8 cellular contexts compared by ENCODE assay signal in genomic region chr2:217685255-217685605, GRCh38.
DNase-seq lines count a peak whose midpoint lies in the region; ATAC-seq, FAIRE-seq and TF ChIP-seq lines count a peak whose summit lies in the region.
"Had no signal": no experiment of that assay in that cellular context is flagged by ENCODE, and none has a peak within 500 bp of the region (broad histone marks: within the 10 kb centered on the region; RNA-seq: fewer than 3 reads in every experiment).

No MANE protein-coding gene starts in this region.

- POLR2A ChIA-PET in IMR-90 (lab: Charles Lee; ENCODE audit: unreplicated experiment) = no interaction called here

- H3K27ac ChIP-seq in IMR-90 (ENCODE audit: insufficient read depth, low read length) (peak overlapping the region; percentile 62; the same call in 1 of the 2 replicates), adrenal gland (peak overlapping the region in 1 of 5 donors; percentile 55), hepatocyte (peak overlapping the region; percentile 86), transverse colon (peak overlapping the region; percentile 42 to 70 (median 64))

- H3K56ac ChIP-seq in IMR-90 (ENCODE audit: extremely low read depth, insufficient read depth, low read length) = no peak overlapping the region

- intact Hi-C loops in IMR-90 (cut with micrococcal nuclease) (no loop called here), adrenal gland (cut with DNase I) (no loop called here), transverse colon (cut with DNase I; ENCODE audit: low total_unique reads) (no loop called here)

- H3K79me1 ChIP-seq in IMR-90 (ENCODE audit: low read depth in 1 of 2, low read length in 2 of 2) = no peaks in the 10 kb centered on the region

- no peak for FAIRE-seq in GM12891 (lab: Jason Lieb, UNC)

- peak overlapping the region; percentile 70 for H2BK20ac ChIP-seq in IMR-90 (ENCODE audit: low read depth, low read length)

- H3K18ac ChIP-seq in IMR-90 (ENCODE audit: low read depth, low read length) = peak overlapping the region; percentile 25

- DNase-seq in IMR-90 (peak; percentile 95), adrenal gland (peak in 6 of 7 donors; percentile 30 to 73 (median 36)), hepatocyte (ENCODE audit: low spot score) (peak; percentile 92), transverse colon (peak; percentile 29), Ammon's horn (ENCODE audit: low spot score) (no peak), GM12891 (ENCODE audit: insufficient read length, low spot score) (no peak)
- DNase-seq in activated naive CD4-positive, alpha-beta T cell treated with anti-CD3 and anti-CD28 coated beads, Interleukin-2, amount 50 U/mL, for 16 hours = no peak
- DNase-seq: RPMI8226 had no signal

- dilution Hi-C loops in IMR-90 (cut with HindIII; ENCODE audit: low sequenced_read_pairs, unreplicated experiment) = no loop called here

- WGBS in IMR-90 (ENCODE audit: extremely low coverage in 2 of 2, insufficient read length in 1 of 2), 2 experiments = no CpG with 5 or more reads among the region's 4 CpGs
- 47 to 68% (median 51%) methylated on average over 4 of the region's 4 CpGs for WGBS in adrenal gland, 4 donors
- WGBS in hepatocyte (ENCODE audit: low lambda C conversion rate, missing lambda C conversion rate) = 7% methylated on average over 4 of the region's 4 CpGs
- WGBS in transverse colon (ENCODE audit: low coverage in 1 of 2), 2 donors = 15 to 19% methylated on average over 3 to 4 of the region's 4 CpGs

- H2AK5ac ChIP-seq in IMR-90 (ENCODE audit: low read depth, low read length) = no peak overlapping the region

- H3K9me2 ChIP-seq in hepatocyte (replicated peaks; ENCODE audit: insufficient read depth) = no peaks in the 10 kb centered on the region

- H4K8ac ChIP-seq in IMR-90 (ENCODE audit: low read depth in 2 of 2, low read length in 2 of 2) = peak overlapping the region in 1 of 2 experiments; percentile 65; a peak in 3 of 4 replicates

- H3K4me1 ChIP-seq in IMR-90 (ENCODE audit: control insufficient read depth, insufficient read depth, low read length) (peaks cover 10% of the 10 kb centered on the region), adrenal gland (replicated peaks in 1 of 2) (peaks cover 6 to 9% of the 10 kb centered on the region in 2 donors), hepatocyte (ENCODE audit: insufficient read depth) (peaks cover 22% of the 10 kb centered on the region), transverse colon (peaks cover 0 to 11% (median 0%) of the 10 kb centered on the region in 4 donors)

- H4K20me1 ChIP-seq in IMR-90 (ENCODE audit: insufficient read depth, low read length) (no peaks in the 10 kb centered on the region), hepatocyte (ENCODE audit: insufficient read depth, poor library complexity, severe bottlenecking) (no peaks in the 10 kb centered on the region)

- H2AK9ac ChIP-seq in IMR-90 (replicated peaks; ENCODE audit: low read depth, low read length, poor library complexity) = no peak overlapping the region

- peak overlapping the region; percentile 78 for H2BK120ac ChIP-seq in IMR-90 (ENCODE audit: low read depth, low read length)

- peak overlapping the region; percentile 69 for H4K91ac ChIP-seq in IMR-90 (ENCODE audit: insufficient read depth, low read depth, low read length)

- H3K9ac ChIP-seq in IMR-90 (ENCODE audit: low read depth, low read length) = no peak overlapping the region

- TF ChIP-seq EP300 in transverse colon (IDR thresholded peaks at IDR 0.05; ENCODE audit: low read depth) = no peak

- H3K36me3 ChIP-seq in IMR-90 (ENCODE audit: control insufficient read depth, insufficient read depth, low read length) (no peaks in the 10 kb centered on the region), adrenal gland (replicated peaks in 1 of 2) (no peaks in the 10 kb centered on the region), hepatocyte (replicated peaks; ENCODE audit: insufficient read depth, low read depth) (no peaks in the 10 kb centered on the region), transverse colon (no peaks in the 10 kb centered on the region)

- no peak for TF ChIP-seq RAD21 in IMR-90 (IDR thresholded peaks at IDR 0.05; ENCODE audit: low read length)

- TF ChIP-seq CTCF in IMR-90 (conservative IDR thresholded peaks at IDR 0.05; ENCODE audit: low read depth, low read length) (no peak), adrenal gland (IDR thresholded peaks at IDR 0.05) (no peak), hepatocyte (IDR thresholded peaks at IDR 0.05; ENCODE audit: poor library complexity) (no peak), transverse colon (IDR thresholded peaks at IDR 0.05) (no peak)

- peak overlapping the region; percentile 16; the same call in 1 of the 3 replicates for H2BK15ac ChIP-seq in IMR-90 (ENCODE audit: low read depth, low read length)

- H2BK5ac ChIP-seq in IMR-90 (ENCODE audit: low read depth, low read length, poor library complexity, severe bottlenecking) = peak overlapping the region; percentile 18

- H3K4me2 ChIP-seq in IMR-90 (ENCODE audit: low read depth, low read length) = no peak overlapping the region
- peak overlapping the region; percentile 31 for H3K4me2 ChIP-seq in hepatocyte

- H3K9me3 ChIP-seq in IMR-90 (ENCODE audit: control insufficient read depth, insufficient read depth, low read length) (no peaks in the 10 kb centered on the region), adrenal gland (replicated peaks in 1 of 3) (no peaks in the 10 kb centered on the region), hepatocyte (ENCODE audit: low read depth) (no peaks in the 10 kb centered on the region), transverse colon (no peaks in the 10 kb centered on the region)

- in situ Hi-C loops in IMR-90 (cut with MboI; ENCODE audit: low sequenced_read_pairs) = no loop called here
- in situ Hi-C loops in transverse colon (cut with MboI; ENCODE audit: low pct_ligation_motif_present in 1 of 4, low pct_unique_long_range_greater_than_20kb in 1 of 4, low sequenced_read_pairs in 3 of 4) = no loop called here

- H3K79me2 ChIP-seq in hepatocyte = no peaks in the 10 kb centered on the region

- H3K9me1 ChIP-seq in IMR-90 (ENCODE audit: insufficient read depth, low read length) = no peaks in the 10 kb centered on the region

- CTCF ChIA-PET in IMR-90 (lab: Yijun Ruan, JAX) = no interaction called here

- TF ChIP-seq POLR2A in IMR-90 (IDR thresholded peaks at IDR 0.05; ENCODE audit: low read depth, low read length) (no peak), adrenal gland (IDR thresholded peaks at IDR 0.05) (no peak), transverse colon (IDR thresholded peaks at IDR 0.05) (no peak), GM12891 (IDR thresholded peaks at IDR 0.05; ENCODE audit: low read depth, low read length) (no peak)

- ATAC-seq in IMR-90 (ENCODE audit: low read depth) = peak; percentile 98

- no peak overlapping the region for H3K23ac ChIP-seq in IMR-90 (ENCODE audit: low read depth, low read length)

- H3K4me3 ChIP-seq in IMR-90 (ENCODE audit: insufficient read depth, low read depth, low read length) (no peak overlapping the region), adrenal gland (no peak overlapping the region), hepatocyte (no peak overlapping the region), transverse colon (no peak overlapping the region)

- BruUV-seq in IMR-90 (replicated peaks; lab: Mats Ljungman, UMichigan) = no TSS peak

- peak overlapping the region; percentile 8; the same call in 1 of the 2 replicates for H3K4ac ChIP-seq in IMR-90 (ENCODE audit: low read depth, low read length)

- H4K5ac ChIP-seq in IMR-90 (ENCODE audit: low read depth, low read length) = peak overlapping the region; percentile 18; the same call in 1 of the 2 replicates

- H2AFZ ChIP-seq in IMR-90 (replicated peaks; ENCODE audit: low read length, poor library complexity) = no peak overlapping the region
- H2AFZ ChIP-seq in hepatocyte = no peak overlapping the region

- 0 out of 2 replicates have a peak overlapping the region, but pooled peaks have one; percentile 41 for H3K14ac ChIP-seq in IMR-90 (replicated peaks; ENCODE audit: low read depth, low read length)

- H3K27me3 ChIP-seq in IMR-90 (ENCODE audit: control insufficient read depth, insufficient read depth, low read length) (no peaks in the 10 kb centered on the region), adrenal gland (no peaks in the 10 kb centered on the region), hepatocyte (no peaks in the 10 kb centered on the region), transverse colon (no peaks in the 10 kb centered on the region)

TF ChIP-seq in IMR-90, 13 proteins besides CTCF, POLR2A, EP300 and RAD21 (continues in another document):
- TF ChIP-seq CEBPB (IDR thresholded peaks at IDR 0.05; ENCODE audit: low read depth, low read length) (peak; percentile 98), FOS (IDR thresholded peaks at IDR 0.05; ENCODE audit: low read depth, low read length) (peak; percentile 62; the same call in 1 of the 2 replicates), BHLHE40 (IDR thresholded peaks at IDR 0.05; ENCODE audit: low read depth, low read length) (peak; percentile 66), RCOR1 (IDR thresholded peaks at IDR 0.05; ENCODE audit: insufficient replicate concordance, low read length) (no peak), MAZ (IDR thresholded peaks at IDR 0.05; ENCODE audit: borderline replicate concordance, low read depth, low read length) (peak; percentile 57; the same call in 1 of the 2 replicates), MXI1 (IDR thresholded peaks at IDR 0.05; ENCODE audit: borderline replicate concordance, low read depth, low read length) (no peak)

TF ChIP-seq in GM12891, 5 proteins besides CTCF, POLR2A, EP300 and RAD21:
- TF ChIP-seq SPI1 (IDR thresholded peaks at IDR 0.05; ENCODE audit: low read depth, low read length) (no peak), POLR2AphosphoS5 (IDR thresholded peaks at IDR 0.05; ENCODE audit: low read depth, low read length) (no peak), TAF1 (IDR thresholded peaks at IDR 0.05; ENCODE audit: low read depth, low read length) (no peak)
TF ChIP-seq in GM12891: peak in this region for 0.

Comparison
In these comparisons a context has a peak if more than half of its experiments do, and no peak if none do; other contexts are left out.
1. DNase-seq: peak in IMR-90 (single experiment), adrenal gland (6 of 7), hepatocyte (single experiment) and transverse colon (single experiment); none in activated naive CD4-positive, alpha-beta T cell treated with anti-CD3 and anti-CD28 coated beads, Interleukin-2, amount 50 U/mL, for 16 hours (single experiment), Ammon's horn (single experiment) and GM12891 (single experiment).